In the genomic region with DNA sequence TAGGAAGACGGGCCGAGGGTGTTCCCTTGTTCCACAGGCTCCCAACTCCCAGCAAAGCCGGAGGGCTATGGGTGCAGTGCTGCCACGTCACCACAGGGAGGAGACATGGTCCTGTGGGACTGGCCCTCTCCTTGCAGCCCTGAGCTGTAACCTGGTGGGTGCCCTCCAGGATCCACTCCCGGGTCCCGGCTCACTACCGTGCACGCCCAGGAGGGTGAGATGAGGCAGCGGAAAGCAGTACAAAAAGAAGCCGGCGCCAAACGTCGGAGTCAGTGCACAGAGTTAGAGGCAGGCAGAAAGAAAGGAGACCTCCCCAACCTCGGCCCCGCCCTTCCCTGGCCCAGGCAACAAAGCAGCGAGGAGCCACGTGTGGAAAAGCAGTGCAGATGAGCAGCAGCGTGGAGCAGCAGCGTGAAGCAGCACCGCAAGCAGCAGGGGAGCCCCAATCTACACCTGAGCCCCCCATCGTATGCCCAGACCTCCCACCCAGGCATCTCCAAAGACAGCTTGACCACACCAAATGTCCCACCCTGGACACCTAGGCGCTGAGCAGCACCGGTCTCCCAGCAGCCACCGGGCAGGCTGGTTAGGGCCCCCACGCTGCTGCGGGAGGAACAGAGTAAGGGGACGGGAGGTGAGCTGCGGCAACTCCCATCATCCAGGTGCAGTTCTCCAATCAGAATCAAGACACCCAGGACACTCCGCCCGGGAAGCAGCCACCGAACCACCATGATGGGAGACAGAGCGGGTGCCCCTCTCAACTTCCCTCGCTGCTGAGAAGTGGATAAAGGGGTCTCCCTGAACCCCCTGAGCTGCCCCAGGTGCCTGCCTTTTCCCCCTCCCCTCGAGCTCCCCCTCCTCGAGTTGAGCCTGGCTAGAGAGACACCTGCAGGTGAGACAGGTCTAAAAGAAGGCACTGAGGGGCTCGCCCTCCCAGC, we compare ENCODE assay signal across 9 cellular contexts. TPM values are rescaled to one million over a fixed set of nuclear protein-coding genes. Genes with fewer than 3 reads are reported as not detected.
DNase-seq lines count a peak whose midpoint lies in the region; ATAC-seq, FAIRE-seq and TF ChIP-seq lines count a peak whose summit lies in the region.
"Had no signal": no experiment of that assay in that cellular context is flagged by ENCODE, and none has a peak within 500 bp of the region (broad histone marks: within the 10 kb centered on the region; RNA-seq: fewer than 3 reads in every experiment).

No MANE protein-coding gene starts in this region.

- no peak for TF ChIP-seq EP300 in H1 (IDR thresholded peaks at IDR 0.05; ENCODE audit: borderline replicate concordance in 1 of 2, low read depth in 2 of 2, low read length in 2 of 2)

- H3K27ac Mint-ChIP-seq in activated CD8-positive, alpha-beta T cell treated with anti-CD3 and anti-CD28 coated beads, Interleukin-2, amount 10 ng/mL, durations not matched to agents 7 days and 5 days: peak overlapping the region; percentile 87
- H3K27ac Mint-ChIP-seq in stimulated activated effector memory CD8-positive, alpha-beta T cell treated with anti-CD3 and anti-CD28 coated beads, Interleukin-12 subunit alpha, Interleukin-12 subunit beta, amount 100 ng/mL, for 72 hours: peak overlapping the region; percentile 67

- H3K14ac ChIP-seq in H1 (ENCODE audit: insufficient read length): no peak overlapping the region

- CTCF ChIA-PET in activated CD8-positive, alpha-beta T cell treated with anti-CD3 and anti-CD28 coated beads, Interleukin-2, amount 10 ng/mL, durations not matched to agents 7 days and 5 days (lab: Charles Lee): interaction anchor here (0.6 to 2.8 kb wide), 39 partner anchors 10 to 321 kb away, joined by 3 to 49 read pairs (median 4); partner anchors contain the start of genes IGSF9B, JAM3, NCAPD3 and VPS26B
- CTCF ChIA-PET in H1 (lab: Charles Lee; ENCODE audit: partially characterized antibody): interaction anchor here (0.7 to 4.4 kb wide), 48 partner anchors 9 to 254 kb away, joined by 3 to 52 read pairs (median 6); no protein-coding TSS in a partner anchor

- H3K4me1 ChIP-seq in BLaER1 treated with 17β-estradiol and CSF1 and Interleukin-3, amounts not matched to agents 10 nM and 100 nM: peaks cover 8 to 56% (median 45%) of the 10 kb centered on the region in 10 experiments; a peak in 19 of 20 replicates
- peaks cover 0 to 2% (median 0%) of the 10 kb centered on the region in 4 experiments; a peak in 4 of 7 replicates for H3K4me1 ChIP-seq in H1 (replicated peaks in 1 of 4; ENCODE audit: control insufficient read depth in 3 of 4, insufficient read depth in 4 of 4, low read length in 3 of 4)
- H3K4me1 ChIP-seq: SJSA1 had no signal

- TF ChIP-seq CTCF in H1 (IDR thresholded peaks at IDR 0.05; ENCODE audit: control extremely low read depth in 1 of 3, insufficient read depth in 1 of 3, low read depth in 1 of 3, low read length in 3 of 3): peak; percentile 86 to 96 (median 94)

- peak overlapping the region; percentile 75; the same call in 1 of the 2 replicates for H4K8ac ChIP-seq in H1 (ENCODE audit: extremely low read depth, insufficient read depth, low read length)

- TF ChIP-seq POLR2A in H1 (IDR thresholded peaks at IDR 0.05; ENCODE audit: control extremely low read depth in 1 of 2, low read depth in 2 of 2, low read length in 2 of 2): no peak

- no peak overlapping the region for H2AFZ ChIP-seq in H1 (ENCODE audit: low read length)

- H3K4me1 Mint-ChIP-seq in activated CD8-positive, alpha-beta T cell treated with anti-CD3 and anti-CD28 coated beads, Interleukin-2, amount 10 ng/mL, durations not matched to agents 7 days and 5 days (ENCODE audit: low read depth): peaks cover 35% of the 10 kb centered on the region
- peaks cover 38% of the 10 kb centered on the region for H3K4me1 Mint-ChIP-seq in stimulated activated effector memory CD8-positive, alpha-beta T cell treated with anti-CD3 and anti-CD28 coated beads, Interleukin-12 subunit alpha, Interleukin-12 subunit beta, amount 100 ng/mL, for 72 hours

- H3K27ac ChIP-seq in BLaER1 treated with 17β-estradiol and CSF1 and Interleukin-3, amounts not matched to agents 10 nM and 100 nM: no peak overlapping the region
- H3K27ac ChIP-seq in H1 (ENCODE audit: low read depth, low read length): no peak overlapping the region; the same call in 1 of the 2 replicates
- H3K27ac ChIP-seq: SJSA1 had no signal

- H2AK5ac ChIP-seq in H1 (ENCODE audit: low read depth, low read length): no peak overlapping the region

- no peak overlapping the region for H3K23ac ChIP-seq in H1 (ENCODE audit: insufficient read length)

- ATAC-seq in HG03342 (IDR thresholded peaks at IDR 0.05; ENCODE audit: unreplicated experiment): peak; percentile 88
- peak; percentile 84 for ATAC-seq in activated CD8-positive, alpha-beta T cell treated with anti-CD3 and anti-CD28 coated beads, Interleukin-2, amount 10 ng/mL, durations not matched to agents 7 days and 5 days
- ATAC-seq in stimulated activated effector memory CD8-positive, alpha-beta T cell treated with anti-CD3 and anti-CD28 coated beads, Interleukin-12 subunit alpha, Interleukin-12 subunit beta, amount 100 ng/mL, for 72 hours: peak; percentile 39

- H2BK120ac ChIP-seq in H1 (replicated peaks; ENCODE audit: low read depth, low read length): no peak overlapping the region

- H3K9me3 ChIP-seq in BLaER1 treated with 17β-estradiol and CSF1 and Interleukin-3, amounts not matched to agents 10 nM and 100 nM (replicated peaks in 1 of 11): no peaks in the 10 kb centered on the region
- no peaks in the 10 kb centered on the region for H3K9me3 ChIP-seq in H1 (ENCODE audit: insufficient read depth in 2 of 2, low read depth in 1 of 2, low read length in 1 of 2)
- H3K9me3 ChIP-seq: SJSA1 had no signal

- no peak overlapping the region for H3K9ac ChIP-seq in BLaER1 treated with 17β-estradiol and CSF1 and Interleukin-3, amounts not matched to agents 10 nM and 100 nM
- H3K9ac ChIP-seq in H1 (replicated peaks in 1 of 4; ENCODE audit: extremely low read depth in 1 of 4, low read depth in 3 of 4, low read length in 3 of 4): no peak overlapping the region

- H3K79me2 ChIP-seq in H1 (ENCODE audit: control insufficient read depth in 1 of 2, insufficient read depth in 2 of 2, low read length in 2 of 2): no peaks in the 10 kb centered on the region

- peak; percentile 90 for TF ChIP-seq RAD21 in H1 (IDR thresholded peaks at IDR 0.05 in 1 of 2, conservative IDR thresholded peaks at IDR 0.05 in 1 of 2; ENCODE audit: low read depth in 2 of 2, low read length in 2 of 2)

- H4K91ac ChIP-seq in H1 (replicated peaks; ENCODE audit: insufficient read length, low read length): peak overlapping the region; percentile 39

- no peak overlapping the region for H2BK15ac ChIP-seq in H1 (ENCODE audit: low read length)

- no peaks in the 10 kb centered on the region for H3K9me3 Mint-ChIP-seq in activated CD8-positive, alpha-beta T cell treated with anti-CD3 and anti-CD28 coated beads, Interleukin-2, amount 10 ng/mL, durations not matched to agents 7 days and 5 days (ENCODE audit: insufficient read depth)
- H3K9me3 Mint-ChIP-seq in stimulated activated effector memory CD8-positive, alpha-beta T cell treated with anti-CD3 and anti-CD28 coated beads, Interleukin-12 subunit alpha, Interleukin-12 subunit beta, amount 100 ng/mL, for 72 hours: no peaks in the 10 kb centered on the region

- H3K36me3 Mint-ChIP-seq in activated CD8-positive, alpha-beta T cell treated with anti-CD3 and anti-CD28 coated beads, Interleukin-2, amount 10 ng/mL, durations not matched to agents 7 days and 5 days (ENCODE audit: low read depth): peaks cover 53% of the 10 kb centered on the region
- H3K36me3 Mint-ChIP-seq in stimulated activated effector memory CD8-positive, alpha-beta T cell treated with anti-CD3 and anti-CD28 coated beads, Interleukin-12 subunit alpha, Interleukin-12 subunit beta, amount 100 ng/mL, for 72 hours: peaks cover 75% of the 10 kb centered on the region

- H4K20me1 ChIP-seq in BLaER1 treated with 17β-estradiol and CSF1 and Interleukin-3, amounts not matched to agents 10 nM and 100 nM: peaks cover 0 to 21% (median 0%) of the 10 kb centered on the region in 11 experiments; a peak in 3 of 22 replicates
- H4K20me1 ChIP-seq in H1 (replicated peaks in 1 of 2; ENCODE audit: control insufficient read depth in 1 of 2, insufficient read depth in 2 of 2, low read length in 2 of 2): peaks cover 2 to 15% of the 10 kb centered on the region in 2 experiments

- H2BK5ac ChIP-seq in H1 (ENCODE audit: low read depth, low read length): no peak overlapping the region

- POLR2A ChIA-PET in activated CD8-positive, alpha-beta T cell treated with anti-CD3 and anti-CD28 coated beads, Interleukin-2, amount 10 ng/mL, durations not matched to agents 7 days and 5 days (lab: Charles Lee): interaction anchor here (0.6 to 1.4 kb wide), 7 partner anchors 13 to 224 kb away, joined by 3 to 6 read pairs (median 3); no protein-coding TSS in a partner anchor
- POLR2A ChIA-PET in H1 (lab: Charles Lee; ENCODE audit: partially characterized antibody): interaction anchor here (0.6 to 1.4 kb wide), 4 partner anchors 13 to 23 kb away, joined by 3 read pairs; no protein-coding TSS in a partner anchor

- H3K27me3 Mint-ChIP-seq in activated CD8-positive, alpha-beta T cell treated with anti-CD3 and anti-CD28 coated beads, Interleukin-2, amount 10 ng/mL, durations not matched to agents 7 days and 5 days (ENCODE audit: low read depth): no peaks in the 10 kb centered on the region

- no peak overlapping the region for H3K56ac ChIP-seq in H1 (replicated peaks; ENCODE audit: insufficient read length, low read depth, low read length)

- H3K23me2 ChIP-seq in H1 (ENCODE audit: low read depth, low read length): no peaks in the 10 kb centered on the region

- H3K18ac ChIP-seq in H1 (ENCODE audit: extremely low read depth, low read length): no peak overlapping the region

- DNase-seq in GM19238 (ENCODE audit: insufficient read length, low spot score) (peak; percentile 77), NCI-H446 (lab: John Stamatoyannopoulos, UW) (peak; percentile 19 to 59), H1 (ENCODE audit: low read depth in 1 of 2, low spot score in 2 of 2) (peak in 1 of 2 experiments; percentile 89), myocyte (ENCODE audit: low read depth) (peak; percentile 64)
- DNase-seq in activated CD8-positive, alpha-beta T cell treated with anti-CD3 and anti-CD28 coated beads, Interleukin-2, amount 10 ng/mL, durations not matched to agents 7 days and 5 days: peak; percentile 77
- DNase-seq in stimulated activated effector memory CD8-positive, alpha-beta T cell treated with anti-CD3 and anti-CD28 coated beads, Interleukin-12 subunit alpha, Interleukin-12 subunit beta, amount 100 ng/mL, for 72 hours (ENCODE audit: low spot score in 2 of 2): peak; percentile 43 to 84

- 75% methylated on average over 33 of the region's 36 CpGs; no CpG with 5 or more reads in 1 of the 2 experiments for WGBS in H1 (ENCODE audit: extremely low coverage in 1 of 2, insufficient coverage in 1 of 2, insufficient read length in 1 of 2, insufficient replicate concordance in 2 of 2, low coverage in 1 of 2, low lambda C conversion rate in 2 of 2, missing lambda C conversion rate in 1 of 2), 2 experiments

- H2BK12ac ChIP-seq in H1 (ENCODE audit: low read depth, low read length): no peak overlapping the region

- no peak overlapping the region for H3K4ac ChIP-seq in H1 (replicated peaks; ENCODE audit: insufficient read length, low read depth, low read length)

- H3K36me3 ChIP-seq in BLaER1 treated with 17β-estradiol and CSF1 and Interleukin-3, amounts not matched to agents 10 nM and 100 nM: no peaks in the 10 kb centered on the region
- H3K36me3 ChIP-seq in H1 (ENCODE audit: control insufficient read depth in 2 of 4, insufficient read depth in 4 of 4, low read length in 3 of 4): peaks cover 4 to 21% (median 17%) of the 10 kb centered on the region in 4 experiments; a peak in 6 of 8 replicates
- H3K36me3 ChIP-seq: SJSA1 had no signal

- H2BK20ac ChIP-seq in H1 (ENCODE audit: low read length): no peak overlapping the region

- H3K27me3 ChIP-seq in BLaER1 treated with 17β-estradiol and CSF1 and Interleukin-3, amounts not matched to agents 10 nM and 100 nM: no peaks in the 10 kb centered on the region
- H3K27me3 ChIP-seq in H1 (replicated peaks in 1 of 4; ENCODE audit: control insufficient read depth in 3 of 4, extremely low read depth in 1 of 4, insufficient read depth in 3 of 4, low read length in 3 of 4): no peaks in the 10 kb centered on the region
- H3K27me3 ChIP-seq: SJSA1 had no signal

- peak; percentile 55 for FAIRE-seq in H1 (lab: Jason Lieb, UNC)

- H3K4me3 Mint-ChIP-seq in activated CD8-positive, alpha-beta T cell treated with anti-CD3 and anti-CD28 coated beads, Interleukin-2, amount 10 ng/mL, durations not matched to agents 7 days and 5 days: peak overlapping the region; percentile 61
- H3K4me3 Mint-ChIP-seq in stimulated activated effector memory CD8-positive, alpha-beta T cell treated with anti-CD3 and anti-CD28 coated beads, Interleukin-12 subunit alpha, Interleukin-12 subunit beta, amount 100 ng/mL, for 72 hours: peak overlapping the region; percentile 72

- H4K5ac ChIP-seq in H1 (ENCODE audit: insufficient read length, low read depth, low read length): peak overlapping the region; percentile 44

- H3K4me3 ChIP-seq in BLaER1 treated with 17β-estradiol and CSF1 and Interleukin-3, amounts not matched to agents 10 nM and 100 nM: no peak overlapping the region
- no peak overlapping the region for H3K4me3 ChIP-seq in H1 (ENCODE audit: extremely low read depth in 1 of 4, insufficient read depth in 2 of 4, low read depth in 3 of 4, low read length in 4 of 4)
- H3K4me3 ChIP-seq: SJSA1 had no signal

- H3K79me1 ChIP-seq in H1 (ENCODE audit: low read depth, low read length): 0 out of 2 replicates have a peak, but pooled peaks cover 2% of the 10 kb centered on the region

- peak overlapping the region; percentile 50 to 72 (median 59) for H3K4me2 ChIP-seq in BLaER1 treated with 17β-estradiol and CSF1 and Interleukin-3, amounts not matched to agents 10 nM and 100 nM
- no peak overlapping the region for H3K4me2 ChIP-seq in H1 (ENCODE audit: insufficient read depth in 1 of 2, low read depth in 2 of 2, low read length in 2 of 2)

RNA-seq across cellular contexts. Expression of gene IGSF9B, which starts 28.8 kb away (rescaled TPM):
- total RNA-seq in activated CD8-positive, alpha-beta T cell treated with anti-CD3 and anti-CD28 coated beads, Interleukin-2, amount 10 ng/mL, durations not matched to agents 7 days and 5 days: 100 to 1,000 TPM in 1 of 2 experiments, 10 to 100 TPM in 1; 96.3 to 118 TPM
- total RNA-seq in H1 (2021; fragmentation: NEBNext Ultra II Directional; extraction: Animal tissue kit (Norgen Biotek cat#: 25700)): 42.3 and 49.2 TPM in 2 replicates
- 16.5 and 23.6 TPM in 2 replicates for polyA plus RNA-seq in H1 (2011; rRNA removed)
- 15.7 TPM for polyA plus RNA-seq in H1 (2011; cell fraction: cytosol; rRNA removed)
- polyA plus RNA-seq in H1 (2011; cell fraction: nucleus; rRNA removed): 61.7 TPM
- 13.6 to 23.1 TPM (median 21.3 TPM) in 4 replicates for polyA plus RNA-seq in H1 (2012, experiment 1 of 2)
- polyA plus RNA-seq in H1 (2012, experiment 2 of 2): 8.1 TPM
- polyA plus RNA-seq in H1 (2013, experiment 1 of 2): 15.1 TPM
- 14.1 TPM for polyA plus RNA-seq in H1 (2013, experiment 2 of 2)
- 73.6 and 79.6 TPM in 2 replicates for polyA minus RNA-seq in H1 (2011; rRNA and poly(A)+ RNA removed)
- polyA minus RNA-seq in H1 (2011; cell fraction: cytosol; rRNA and poly(A)+ RNA removed): 29.4 TPM
- 44.5 TPM for polyA minus RNA-seq in H1 (2011; cell fraction: nucleus; rRNA and poly(A)+ RNA removed)
- total RNA-seq in myocyte: 0.24 TPM in 1 of 2 replicates, not detected in the other
- 0.20 TPM for polyA plus RNA-seq in myocyte (2012)
- total RNA-seq: SJSA1 had no signal

Comparison
In these comparisons a context has a peak if more than half of its experiments do, and no peak if none do; other contexts are left out.
1. H3K4me2 ChIP-seq: peak in BLaER1 treated with 17β-estradiol and CSF1 and Interleukin-3, amounts not matched to agents 10 nM and 100 nM (11 of 11); none in H1 (0 of 2).
2. RNA of gene IGSF9B, which starts 28.8 kb away (total RNA-seq): 96.3 to 118 TPM in activated CD8-positive, alpha-beta T cell treated with anti-CD3 and anti-CD28 coated beads, Interleukin-2, amount 10 ng/mL, durations not matched to agents 7 days and 5 days and 42.3 to 49.2 TPM in H1; 0.24 TPM in myocyte; every median in the first group is over 10 times any median in the second.
3. Peak in every context shown above with its lines, with median percentiles within 50 percentile points of each other: ATAC-seq.